14 cellular contexts compared by ENCODE assay signal in the genomic region with DNA sequence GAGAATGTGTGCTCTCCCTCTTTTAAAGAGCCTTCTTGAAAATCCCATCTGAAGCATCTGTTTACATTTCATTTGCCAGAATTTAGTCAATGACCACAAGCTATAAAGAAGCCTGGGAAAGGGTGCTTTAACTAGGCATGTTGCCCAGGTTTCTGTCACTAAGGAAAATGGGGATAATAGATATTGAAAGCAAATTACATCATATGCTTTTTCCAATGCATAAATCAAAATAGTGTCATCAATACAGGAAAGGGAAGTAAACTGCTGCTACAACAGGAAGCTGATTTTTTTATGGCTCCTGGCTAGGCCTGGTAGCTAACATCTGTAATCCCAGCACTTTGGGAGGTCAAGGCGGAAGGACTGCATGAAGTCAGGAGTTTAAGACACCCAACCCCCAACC.
DNase-seq lines count a peak whose midpoint lies in the region; ATAC-seq and TF ChIP-seq lines count a peak whose summit lies in the region.
"Had no signal": no experiment of that assay in that cellular context is flagged by ENCODE, and none has a peak within 500 bp of the region (broad histone marks: within the 10 kb centered on the region; RNA-seq: fewer than 3 reads in every experiment).

No MANE protein-coding gene starts in this region.

- intact Hi-C loops in uterus (cut with DNase I; ENCODE audit: low total_unique reads) = no loop called here

- H3K36me3 ChIP-seq in uterus = no peaks in the 10 kb centered on the region
- H3K36me3 ChIP-seq: heart right ventricle had no signal

- ATAC-seq in GM21619 (IDR thresholded peaks at IDR 0.05; ENCODE audit: unreplicated experiment) (peak; percentile 10), HG03175 (IDR thresholded peaks at IDR 0.05; ENCODE audit: unreplicated experiment) (no peak)
- ATAC-seq: heart right ventricle, left cardiac atrium had no signal

- H3K9me3 ChIP-seq in uterus = no peaks in the 10 kb centered on the region

- no peaks in the 10 kb centered on the region for H3K4me1 ChIP-seq in uterus

- DNase-seq in GM03348 (ENCODE audit: low spot score) (peak; percentile 9), NCI-H2196 (lab: John Stamatoyannopoulos, UW; ENCODE audit: unreplicated experiment) (peak; percentile 40), fibroblast of mammary gland (ENCODE audit: low read depth) (peak; percentile 40), T-helper 1 cell (no peak), uterus (no peak), NCI-H1694 (lab: John Stamatoyannopoulos, UW) (no peak)
- DNase-seq: activated naive CD4-positive, alpha-beta T cell treated with anti-CD3 and anti-CD28 coated beads for 36 hours; caudate nucleus; DMS79 treated with DMSO at 0.1 percent for 48 hours; heart right ventricle; left cardiac atrium; stimulated activated CD4-positive, alpha-beta T cell treated with anti-CD3 and anti-CD28 coated beads, Interleukin-2, amount 100 ng/mL, for 24 hours had no signal

- TF ChIP-seq CTCF in fibroblast of mammary gland (conservative IDR thresholded peaks at IDR 0.05; ENCODE audit: control insufficient read depth, insufficient read depth, low read depth, low read length) = no peak
- no peak for TF ChIP-seq CTCF in uterus (IDR thresholded peaks at IDR 0.05)

- TF ChIP-seq POLR2A in uterus (IDR thresholded peaks at IDR 0.05) = no peak

- H3K27me3 ChIP-seq in uterus = no peaks in the 10 kb centered on the region
- H3K27me3 ChIP-seq: heart right ventricle had no signal

- H3K4me3 ChIP-seq in fibroblast of mammary gland (ENCODE audit: control insufficient read depth, low read depth, low read length) (no peak overlapping the region), uterus (no peak overlapping the region)
- H3K4me3 ChIP-seq: heart right ventricle had no signal

- no peak overlapping the region for H3K27ac ChIP-seq in uterus
- H3K27ac ChIP-seq: heart right ventricle had no signal

Comparison
In these comparisons a context has a peak if more than half of its experiments do, and no peak if none do; other contexts are left out.
1. DNase-seq: peak in GM03348 (single experiment), NCI-H2196 (single experiment) and fibroblast of mammary gland (single experiment); none in T-helper 1 cell (0 of 5), uterus (0 of 2) and NCI-H1694 (single experiment).